Comparison of ENCODE assay signal across 1 cellular context in the genomic region with DNA sequence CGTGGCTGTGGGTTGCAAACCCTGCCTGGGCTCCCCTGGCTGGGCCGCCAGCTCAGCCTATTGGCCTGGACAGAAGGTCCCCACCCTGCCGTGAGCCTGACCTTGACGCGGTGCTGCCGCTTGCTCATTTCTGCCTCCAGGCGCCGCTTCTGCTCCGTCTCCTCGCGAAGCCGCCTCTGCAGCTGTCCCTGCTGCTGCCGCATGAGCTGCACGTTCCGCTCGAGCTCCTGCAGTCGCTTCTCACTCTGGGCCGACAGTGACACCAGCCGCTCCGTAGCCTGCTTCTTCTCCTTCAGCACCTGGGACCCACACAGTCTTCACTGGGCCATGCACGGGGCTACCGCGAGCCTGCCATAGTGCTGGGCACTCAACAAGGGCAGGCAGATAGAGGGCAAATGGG.
TF ChIP-seq lines count a peak whose summit lies in the region.

No MANE protein-coding gene starts in this region.

TF ChIP-seq in HCT116, 20 proteins besides CTCF, POLR2A, EP300 and RAD21 (continued from another document):
- TF ChIP-seq, protein P1, sequence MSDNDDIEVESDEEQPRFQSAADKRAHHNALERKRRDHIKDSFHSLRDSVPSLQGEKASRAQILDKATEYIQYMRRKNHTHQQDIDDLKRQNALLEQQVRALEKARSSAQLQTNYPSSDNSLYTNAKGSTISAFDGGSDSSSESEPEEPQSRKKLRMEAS (IDR thresholded peaks at IDR 0.05) = no peak
- no peak for TF ChIP-seq YY1 (IDR thresholded peaks at IDR 0.05; ENCODE audit: extremely low read depth, insufficient replicate concordance, low read depth, low read length)
- no peak for TF ChIP-seq POLR2AphosphoS5 (IDR thresholded peaks at IDR 0.05; ENCODE audit: low read depth, low read length)
TF ChIP-seq in HCT116: peak in this region for 0.
